16 cellular contexts compared by ENCODE assay signal in genomic region chr12:121788176-121788818, GRCh38. TPM values are rescaled to one million over a fixed set of nuclear protein-coding genes. Genes with fewer than 3 reads are reported as not detected.
A peak's percentile ranks its signal among the peaks of the same experiment; 100 is the strongest.
DNase-seq lines count a peak whose midpoint lies in the region; ATAC-seq and TF ChIP-seq lines count a peak whose summit lies in the region.
"Had no signal": no experiment of that assay in that cellular context is flagged by ENCODE, and none has a peak within 500 bp of the region (broad histone marks: within the 10 kb centered on the region; RNA-seq: fewer than 3 reads in every experiment).

No MANE protein-coding gene starts in this region.

- no peaks in the 10 kb centered on the region for H3K27me3 ChIP-seq in heart right ventricle
- no peaks in the 10 kb centered on the region for H3K27me3 ChIP-seq in right atrium auricular region
- no peaks in the 10 kb centered on the region for H3K27me3 ChIP-seq in RWPE2 (ENCODE audit: insufficient read depth, poor library complexity, severe bottlenecking)
- no peaks in the 10 kb centered on the region for H3K27me3 ChIP-seq in thyroid gland
- H3K27me3 ChIP-seq: adrenal gland had no signal

- intact Hi-C loops in heart right ventricle (cut with DNase I): no loop called here
- intact Hi-C loops in thyroid gland (cut with DNase I): no loop called here

- TF ChIP-seq POLR2A in thyroid gland (IDR thresholded peaks at IDR 0.05): no peak

- DNase-seq in heart right ventricle: no peak
- no peak for DNase-seq in right atrium auricular region (ENCODE audit: low spot score)
- no peak for DNase-seq in RWPE2 (ENCODE audit: low spot score)
- DNase-seq in epithelial cell of prostate (ENCODE audit: low read depth, low spot score): no peak
- no peak for DNase-seq in thyroid gland
- no peak for DNase-seq in NCI-H2227 (lab: John Stamatoyannopoulos, UW; ENCODE audit: unreplicated experiment)
- no peak for DNase-seq in NCI-H1417 treated with DMSO at 0.1 percent for 48 hours (lab: John Stamatoyannopoulos, UW)
- DNase-seq: foreskin melanocyte, left cardiac atrium, MM.1S, NCI-H2227 treated with DMSO at 0.1 percent for 48 hours, nucleus accumbens had no signal

- H3K4me3 ChIP-seq in heart right ventricle (peak overlapping the region in 1 of 10 donors; percentile 72), right atrium auricular region (no peak overlapping the region), RWPE2 (ENCODE audit: severe bottlenecking) (no peak overlapping the region), thyroid gland (replicated peaks in 1 of 3) (no peak overlapping the region)
- H3K4me3 ChIP-seq: adrenal gland had no signal

- no peaks in the 10 kb centered on the region for H3K9me3 ChIP-seq in heart right ventricle
- no peaks in the 10 kb centered on the region for H3K9me3 ChIP-seq in right atrium auricular region
- no peaks in the 10 kb centered on the region for H3K9me3 ChIP-seq in RWPE2 (ENCODE audit: severe bottlenecking)
- no peaks in the 10 kb centered on the region for H3K9me3 ChIP-seq in thyroid gland
- H3K9me3 ChIP-seq: adrenal gland had no signal

- ATAC-seq in heart right ventricle (no peak), RWPE2 (ENCODE audit: low read depth) (no peak), GM21381 (IDR thresholded peaks at IDR 0.05; ENCODE audit: unreplicated experiment) (no peak)
- ATAC-seq: left cardiac atrium, Right ventricle myocardium inferior, WTC11 had no signal

- H3K36me3 ChIP-seq in heart right ventricle: no peaks in the 10 kb centered on the region
- H3K36me3 ChIP-seq in right atrium auricular region: no peaks in the 10 kb centered on the region
- H3K36me3 ChIP-seq in RWPE2 (ENCODE audit: low read depth): peaks cover 9% of the 10 kb centered on the region
- H3K36me3 ChIP-seq in thyroid gland: no peaks in the 10 kb centered on the region
- H3K36me3 ChIP-seq: adrenal gland had no signal

- TF ChIP-seq CTCF in heart right ventricle (IDR thresholded peaks at IDR 0.05): no peak
- TF ChIP-seq CTCF in right atrium auricular region (IDR thresholded peaks at IDR 0.05): no peak
- TF ChIP-seq CTCF in RWPE2 (IDR thresholded peaks at IDR 0.05; ENCODE audit: poor library complexity, severe bottlenecking): no peak
- no peak for TF ChIP-seq CTCF in thyroid gland (IDR thresholded peaks at IDR 0.05)

- H3K27ac ChIP-seq in heart right ventricle: peak overlapping the region in 7 of 10 donors; percentile 77 to 100 (median 82)
- H3K27ac ChIP-seq in right atrium auricular region: no peak overlapping the region
- peak overlapping the region; percentile 2 for H3K27ac ChIP-seq in RWPE2 (ENCODE audit: poor library complexity, severe bottlenecking)
- peak overlapping the region; percentile 98 for H3K27ac ChIP-seq in epithelial cell of prostate
- H3K27ac ChIP-seq in thyroid gland: peak overlapping the region; percentile 11 to 67 (median 54)

- 71 to 79% methylated on average over 7 of the region's 7 CpGs for WGBS in heart right ventricle, 2 donors
- WGBS in thyroid gland, 2 donors: 86 to 92% methylated on average over 7 of the region's 7 CpGs

- H3K4me1 ChIP-seq in heart right ventricle (peaks cover 0 to 75% (median 27%) of the 10 kb centered on the region in 9 donors), right atrium auricular region (peaks cover 0 to 32% of the 10 kb centered on the region in 2 donors), RWPE2 (ENCODE audit: insufficient read depth, poor library complexity, severe bottlenecking) (peaks cover 39% of the 10 kb centered on the region), thyroid gland (peaks cover 26 to 53% of the 10 kb centered on the region in 2 donors)

RNA-seq across cellular contexts. Expression of gene RHOF, which starts 5.2 kb away (rescaled TPM):
- total RNA-seq in heart right ventricle: 10 to 100 TPM; 19.8 to 45.6 (median 27.2) TPM
- polyA plus RNA-seq in heart right ventricle: 10 to 100 TPM; 16.5 to 16.6 TPM
- 10 to 100 TPM in 1 of 2 donors, 1 to 10 TPM in 1; 7.3 to 21.9 TPM for total RNA-seq in right atrium auricular region
- total RNA-seq in thyroid gland: 100 to 1,000 TPM in 1 of 4 donors, 10 to 100 TPM in 3; 22.8 to 105 (median 69.9) TPM

RNA-seq across cellular contexts. Expression of gene SETD1B, which starts 15.5 kb away (rescaled TPM):
- 10 to 100 TPM; 10.3 to 14.8 (median 11.2) TPM for total RNA-seq in heart right ventricle
- polyA plus RNA-seq in heart right ventricle: 10 to 100 TPM in 1 of 2 donors, 1 to 10 TPM in 1; 2.8 to 11.9 TPM
- total RNA-seq in right atrium auricular region: 1 to 10 TPM; 6.0 to 9.3 TPM
- total RNA-seq in thyroid gland: 10 to 100 TPM in 3 of 4 donors, 1 to 10 TPM in 1; 7.3 to 16.5 (median 11.7) TPM

Comparison
In these comparisons a context has a peak if more than half of its experiments do, and no peak if none do; other contexts are left out.
1. H3K27ac ChIP-seq: peak in heart right ventricle (7 of 10), RWPE2 (single experiment), epithelial cell of prostate (single experiment) and thyroid gland (3 of 3); none in right atrium auricular region (0 of 2).